ENCODE assay signal across 11 cellular contexts in the genomic region with DNA sequence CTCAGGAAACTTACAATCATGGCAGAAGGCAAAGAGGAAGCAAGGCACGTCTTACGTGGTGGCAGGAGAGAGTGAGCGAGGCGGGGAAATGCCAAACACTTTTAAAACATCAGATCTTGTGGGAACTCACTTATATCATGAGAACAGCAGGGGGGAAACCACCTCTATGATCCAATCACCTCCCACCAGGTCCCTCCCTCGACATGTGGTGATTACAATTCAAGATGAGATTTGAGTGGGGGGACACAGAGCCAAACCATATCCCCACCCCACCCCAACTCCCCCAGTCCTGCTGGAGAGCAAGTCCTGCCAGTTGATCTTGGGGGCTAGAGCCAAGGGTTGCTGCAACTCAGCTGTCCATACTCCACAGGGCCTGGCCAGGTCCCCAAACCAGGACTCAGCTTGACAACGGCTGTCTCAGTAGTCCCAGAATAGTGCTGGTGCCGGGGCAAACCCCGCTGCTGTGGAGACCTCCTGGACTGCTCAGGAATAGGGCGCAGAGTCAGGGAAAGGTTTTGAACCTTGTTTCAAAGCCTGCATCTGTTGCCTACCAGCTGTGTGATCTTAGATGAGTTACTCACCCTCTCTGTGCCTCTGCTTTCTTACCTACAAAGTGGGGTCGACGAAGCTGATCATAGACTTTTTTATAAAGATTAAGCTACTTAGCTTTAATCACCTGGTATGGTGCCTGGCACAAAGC.
DNase-seq lines count a peak whose midpoint lies in the region; ATAC-seq and TF ChIP-seq lines count a peak whose summit lies in the region.
"Had no signal": no experiment of that assay in that cellular context is flagged by ENCODE, and none has a peak within 500 bp of the region (broad histone marks: within the 10 kb centered on the region; RNA-seq: fewer than 3 reads in every experiment).

No MANE protein-coding gene starts in this region.

- TF ChIP-seq POLR2A in right lobe of liver (IDR thresholded peaks at IDR 0.05) (no peak), suprapubic skin (IDR thresholded peaks at IDR 0.05) (no peak)

- TF ChIP-seq EP300 in suprapubic skin (IDR thresholded peaks at IDR 0.05): no peak

- H3K9me3 ChIP-seq in right lobe of liver (no peaks in the 10 kb centered on the region), suprapubic skin (no peaks in the 10 kb centered on the region)

- no peak for ATAC-seq in natural killer cell treated with Interleukin-12 subunit alpha and Interleukin-12 subunit beta and Interleukin-15 and Interleukin-18, amount 100 ng/mL, for 72 hours
- no peak for ATAC-seq in natural killer cell
- no peak for ATAC-seq in right lobe of liver
- no peak for ATAC-seq in GM18498 (IDR thresholded peaks at IDR 0.05; ENCODE audit: unreplicated experiment)

- H3K4me3 Mint-ChIP-seq in natural killer cell treated with Interleukin-12 subunit alpha and Interleukin-12 subunit beta and Interleukin-15 and Interleukin-18, amount 100 ng/mL, for 72 hours: no peak overlapping the region
- H3K4me3 Mint-ChIP-seq in natural killer cell: no peak overlapping the region
- no peak overlapping the region for H3K4me3 Mint-ChIP-seq in activated T-helper 1 cell treated with anti-CD3 and anti-CD28 coated beads, Interleukin-12 subunit alpha, Interleukin-12 subunit beta, Interleukin-2, Interleukin-4 antibody, amounts not matched to agents 30 ng/mL and 10 ng/mL and 1 ng/mL, durations not matched to agents 14 hours and 24 hours and 36 hours

- H3K36me3 Mint-ChIP-seq in natural killer cell treated with Interleukin-12 subunit alpha and Interleukin-12 subunit beta and Interleukin-15 and Interleukin-18, amount 100 ng/mL, for 72 hours: no peaks in the 10 kb centered on the region
- no peaks in the 10 kb centered on the region for H3K36me3 Mint-ChIP-seq in natural killer cell
- peaks cover 25% of the 10 kb centered on the region for H3K36me3 Mint-ChIP-seq in activated T-helper 1 cell treated with anti-CD3 and anti-CD28 coated beads, Interleukin-12 subunit alpha, Interleukin-12 subunit beta, Interleukin-2, Interleukin-4 antibody, amounts not matched to agents 30 ng/mL and 10 ng/mL and 1 ng/mL, durations not matched to agents 14 hours and 24 hours and 36 hours (ENCODE audit: low read depth)

- peaks cover 10 to 18% of the 10 kb centered on the region in 2 donors for H3K4me1 Mint-ChIP-seq in natural killer cell treated with Interleukin-12 subunit alpha and Interleukin-12 subunit beta and Interleukin-15 and Interleukin-18, amount 100 ng/mL, for 72 hours (ENCODE audit: low read depth in 2 of 2)
- H3K4me1 Mint-ChIP-seq in natural killer cell: peaks cover 19 to 21% of the 10 kb centered on the region in 2 donors
- peaks cover 35% of the 10 kb centered on the region for H3K4me1 Mint-ChIP-seq in activated T-helper 1 cell treated with anti-CD3 and anti-CD28 coated beads, Interleukin-12 subunit alpha, Interleukin-12 subunit beta, Interleukin-2, Interleukin-4 antibody, amounts not matched to agents 30 ng/mL and 10 ng/mL and 1 ng/mL, durations not matched to agents 14 hours and 24 hours and 36 hours (ENCODE audit: low read depth)

- peak; percentile 48 for DNase-seq in natural killer cell treated with Interleukin-12 subunit alpha and Interleukin-12 subunit beta and Interleukin-15 and Interleukin-18, amount 100 ng/mL, for 72 hours (ENCODE audit: low spot score)
- DNase-seq in natural killer cell (no peak), right lobe of liver (peak in 2 of 3 donors; percentile 31 to 39), suprapubic skin (ENCODE audit: low spot score in 2 of 2) (peak; percentile 50 to 65), foreskin melanocyte (no peak), NCI-H2107 treated with DMSO at 0.1 percent for 48 hours (lab: John Stamatoyannopoulos, UW; ENCODE audit: unreplicated experiment) (no peak)
- no peak for DNase-seq in activated T-helper 1 cell treated with anti-CD3 and anti-CD28 coated beads, Interleukin-12 subunit alpha, Interleukin-12 subunit beta, Interleukin-2, Interleukin-4 antibody, amounts not matched to agents 30 ng/mL and 10 ng/mL and 1 ng/mL, durations not matched to agents 14 hours and 24 hours and 36 hours (ENCODE audit: low spot score)
- DNase-seq: GF-D8, hypothalamus had no signal

- H3K4me3 ChIP-seq in right lobe of liver (no peak overlapping the region), suprapubic skin (no peak overlapping the region)
- H3K4me3 ChIP-seq: SK-N-MC had no signal

- no peaks in the 10 kb centered on the region for H3K9me3 Mint-ChIP-seq in natural killer cell treated with Interleukin-12 subunit alpha and Interleukin-12 subunit beta and Interleukin-15 and Interleukin-18, amount 100 ng/mL, for 72 hours
- H3K9me3 Mint-ChIP-seq in natural killer cell: no peaks in the 10 kb centered on the region
- no peaks in the 10 kb centered on the region for H3K9me3 Mint-ChIP-seq in activated T-helper 1 cell treated with anti-CD3 and anti-CD28 coated beads, Interleukin-12 subunit alpha, Interleukin-12 subunit beta, Interleukin-2, Interleukin-4 antibody, amounts not matched to agents 30 ng/mL and 10 ng/mL and 1 ng/mL, durations not matched to agents 14 hours and 24 hours and 36 hours

- intact Hi-C loops in natural killer cell (cut with micrococcal nuclease): loop anchor here (2.0 kb wide), 1 partner anchor 59 kb away; no protein-coding TSS in a partner anchor
- intact Hi-C loops in activated T-helper 1 cell treated with anti-CD3 and anti-CD28 coated beads, Interleukin-12 subunit alpha, Interleukin-12 subunit beta, Interleukin-2, Interleukin-4 antibody, amounts not matched to agents 30 ng/mL and 10 ng/mL and 1 ng/mL, durations not matched to agents 14 hours and 24 hours and 36 hours (cut with micrococcal nuclease): loop anchor here (2.0 to 10.0 kb wide), 3 partner anchors 63 to 914 kb away; no protein-coding TSS in a partner anchor
- intact Hi-C loops in right lobe of liver (cut with DNase I): no loop called here

- TF ChIP-seq CTCF in natural killer cell (IDR thresholded peaks at IDR 0.05) (no peak), right lobe of liver (IDR thresholded peaks at IDR 0.05) (no peak), suprapubic skin (IDR thresholded peaks at IDR 0.05) (no peak)

- H3K36me3 ChIP-seq in right lobe of liver (no peaks in the 10 kb centered on the region), suprapubic skin (peaks cover 8% of the 10 kb centered on the region)

- H3K27me3 ChIP-seq in right lobe of liver (no peaks in the 10 kb centered on the region), suprapubic skin (no peaks in the 10 kb centered on the region)

- H3K27me3 Mint-ChIP-seq in natural killer cell treated with Interleukin-12 subunit alpha and Interleukin-12 subunit beta and Interleukin-15 and Interleukin-18, amount 100 ng/mL, for 72 hours: no peaks in the 10 kb centered on the region
- peaks cover 0 to 3% of the 10 kb centered on the region in 2 donors for H3K27me3 Mint-ChIP-seq in natural killer cell (ENCODE audit: low read depth in 2 of 2)
- peaks cover 10% of the 10 kb centered on the region for H3K27me3 Mint-ChIP-seq in activated T-helper 1 cell treated with anti-CD3 and anti-CD28 coated beads, Interleukin-12 subunit alpha, Interleukin-12 subunit beta, Interleukin-2, Interleukin-4 antibody, amounts not matched to agents 30 ng/mL and 10 ng/mL and 1 ng/mL, durations not matched to agents 14 hours and 24 hours and 36 hours (ENCODE audit: insufficient read depth)

- H3K27ac Mint-ChIP-seq in natural killer cell treated with Interleukin-12 subunit alpha and Interleukin-12 subunit beta and Interleukin-15 and Interleukin-18, amount 100 ng/mL, for 72 hours: no peak overlapping the region
- no peak overlapping the region for H3K27ac Mint-ChIP-seq in natural killer cell
- peak overlapping the region; percentile 72 for H3K27ac Mint-ChIP-seq in activated T-helper 1 cell treated with anti-CD3 and anti-CD28 coated beads, Interleukin-12 subunit alpha, Interleukin-12 subunit beta, Interleukin-2, Interleukin-4 antibody, amounts not matched to agents 30 ng/mL and 10 ng/mL and 1 ng/mL, durations not matched to agents 14 hours and 24 hours and 36 hours

- H3K4me1 ChIP-seq in right lobe of liver: peaks cover 0 to 6% (median 0%) of the 10 kb centered on the region in 4 donors
- H3K4me1 ChIP-seq in suprapubic skin: peaks cover 18% of the 10 kb centered on the region

- 67% methylated on average over 8 of the region's 11 CpGs for whole genome bisulfite sequencing in right lobe of liver (ENCODE audit: insufficient coverage, low coverage, low lambda C conversion rate, missing lambda C conversion rate)
- 90% methylated on average over 11 of the region's 11 CpGs for WGBS in suprapubic skin

- H3K27ac ChIP-seq in right lobe of liver (no peak overlapping the region), suprapubic skin (no peak overlapping the region)
- H3K27ac ChIP-seq: SK-N-MC had no signal

Comparison
In these comparisons a context has a peak if more than half of its experiments do, and no peak if none do; other contexts are left out.
1. DNase-seq: peak in natural killer cell treated with Interleukin-12 subunit alpha and Interleukin-12 subunit beta and Interleukin-15 and Interleukin-18, amount 100 ng/mL, for 72 hours (single experiment), right lobe of liver (2 of 3) and suprapubic skin (2 of 2); none in natural killer cell (single experiment), activated T-helper 1 cell treated with anti-CD3 and anti-CD28 coated beads, Interleukin-12 subunit alpha, Interleukin-12 subunit beta, Interleukin-2, Interleukin-4 antibody, amounts not matched to agents 30 ng/mL and 10 ng/mL and 1 ng/mL, durations not matched to agents 14 hours and 24 hours and 36 hours (single experiment), foreskin melanocyte (single experiment) and NCI-H2107 treated with DMSO at 0.1 percent for 48 hours (single experiment).
2. intact Hi-C loops: an anchor here in natural killer cell (2.0 kb wide) and activated T-helper 1 cell treated with anti-CD3 and anti-CD28 coated beads, Interleukin-12 subunit alpha, Interleukin-12 subunit beta, Interleukin-2, Interleukin-4 antibody, amounts not matched to agents 30 ng/mL and 10 ng/mL and 1 ng/mL, durations not matched to agents 14 hours and 24 hours and 36 hours (2.0 to 10.0 kb wide); none called in right lobe of liver.